In genomic region chr10:52239771-52240170, GRCh38 we compare ENCODE assay signal across 3 cellular contexts.
TF ChIP-seq lines count a peak whose summit lies in the region.

No MANE protein-coding gene starts in this region.

TF ChIP-seq in HepG2, 621 proteins besides CTCF, POLR2A, EP300 and RAD21:
- TF ChIP-seq ZEB1 (IDR thresholded peaks at IDR 0.05; ENCODE audit: insufficient replicate concordance, low read depth) (no peak), NFE2L2 (IDR thresholded peaks at IDR 0.05; ENCODE audit: low read length) (peak; percentile 62; the same call in 1 of the 2 replicates), CENPT (CRISPR knock-in tag; IDR thresholded peaks at IDR 0.05; ENCODE audit: low read depth) (no peak), TBX2 (CRISPR knock-in tag; IDR thresholded peaks at IDR 0.05; ENCODE audit: borderline replicate concordance) (no peak)
TF ChIP-seq in HepG2: peak in this region for 1.

TF ChIP-seq in A549, 52 proteins besides CTCF, POLR2A, EP300 and RAD21:
- TF ChIP-seq HES2 (IDR thresholded peaks at IDR 0.05), result no peak
- no peak for TF ChIP-seq MYC (IDR thresholded peaks at IDR 0.05; ENCODE audit: borderline replicate concordance, low read length)
- no peak for TF ChIP-seq ATOH8 (CRISPR knock-in tag; IDR thresholded peaks at IDR 0.05; ENCODE audit: low read depth)
- TF ChIP-seq NFE2L2 (conservative IDR thresholded peaks at IDR 0.05; ENCODE audit: low read length), result peak; percentile 52; the same call in 1 of the 2 replicates

TF ChIP-seq in IMR-90, 13 proteins besides CTCF, POLR2A, EP300 and RAD21:
- TF ChIP-seq NFE2L2 (IDR thresholded peaks at IDR 0.05; ENCODE audit: low read depth, low read length), result peak; percentile 31; the same call in 1 of the 2 replicates
- no peak for TF ChIP-seq ELK1 (IDR thresholded peaks at IDR 0.05; ENCODE audit: borderline replicate concordance, low read depth, low read length)
